ENCODE assay signal across 13 cellular contexts in genomic region chr14:22513066-22513812, GRCh38.
DNase-seq lines count a peak whose midpoint lies in the region; ATAC-seq and TF ChIP-seq lines count a peak whose summit lies in the region.
"Had no signal": no experiment of that assay in that cellular context is flagged by ENCODE, and none has a peak within 500 bp of the region (broad histone marks: within the 10 kb centered on the region; RNA-seq: fewer than 3 reads in every experiment).

No MANE protein-coding gene starts in this region.

- intact Hi-C loops in breast epithelium (cut with DNase I; ENCODE audit: low total_unique reads) (no loop called here), MCF 10A (cut with micrococcal nuclease) (no loop called here), natural killer cell (cut with micrococcal nuclease) (no loop called here), transverse colon (cut with DNase I; ENCODE audit: low total_unique reads) (no loop called here)

- no TSS peak for BruUV-seq in MCF 10A (replicated peaks; lab: Mats Ljungman, UMichigan)

- ATAC-seq in natural killer cell (no peak), omental fat pad (ENCODE audit: low FRiP score) (no peak)
- ATAC-seq: HCT116 had no signal

- H3K4me1 ChIP-seq in breast epithelium = peaks cover 11 to 14% of the 10 kb centered on the region in 2 donors
- peaks cover 9 to 52% (median 34%) of the 10 kb centered on the region in 4 donors for H3K4me1 ChIP-seq in transverse colon

- no peak for TF ChIP-seq POLR2A in breast epithelium (IDR thresholded peaks at IDR 0.05)
- TF ChIP-seq POLR2A in transverse colon (IDR thresholded peaks at IDR 0.05) = no peak

- no peak overlapping the region for H3K4me3 ChIP-seq in breast epithelium
- no peak overlapping the region for H3K4me3 ChIP-seq in transverse colon

- no peak for TF ChIP-seq CTCF in breast epithelium (IDR thresholded peaks at IDR 0.05)
- TF ChIP-seq CTCF in MCF 10A (IDR thresholded peaks at IDR 0.05; ENCODE audit: unreplicated experiment) = no peak
- no peak for TF ChIP-seq CTCF in brain (conservative IDR thresholded peaks at IDR 0.05)
- TF ChIP-seq CTCF in natural killer cell (IDR thresholded peaks at IDR 0.05) = no peak
- no peak for TF ChIP-seq CTCF in transverse colon (IDR thresholded peaks at IDR 0.05)
- TF ChIP-seq CTCF in omental fat pad (IDR thresholded peaks at IDR 0.05) = no peak

- H3K27ac Mint-ChIP-seq in MCF 10A (ENCODE audit: low read depth, unreplicated experiment) (no peak overlapping the region), brain (peak overlapping the region in 4 of 5 experiments; percentile 3 to 66 (median 49)), natural killer cell (peak overlapping the region; percentile 56 to 85)

- CTCF ChIA-PET in MCF 10A (lab: Yijun Ruan, JAX) = interaction anchor here (0.9 to 1.1 kb wide), 2 partner anchors 12 to 44 kb away, joined by 3 to 4 read pairs; no protein-coding TSS in a partner anchor

- H3K27me3 Mint-ChIP-seq in MCF 10A (ENCODE audit: insufficient read depth, unreplicated experiment) = no peaks in the 10 kb centered on the region
- H3K27me3 Mint-ChIP-seq in brain = no peaks in the 10 kb centered on the region
- H3K27me3 Mint-ChIP-seq in natural killer cell (ENCODE audit: low read depth in 2 of 2) = no peaks in the 10 kb centered on the region

- no peak for TF ChIP-seq EP300 in transverse colon (IDR thresholded peaks at IDR 0.05; ENCODE audit: low read depth)

- H3K27me3 ChIP-seq in breast epithelium (no peaks in the 10 kb centered on the region), transverse colon (no peaks in the 10 kb centered on the region)

- POLR2A ChIA-PET in MCF 10A (lab: Yijun Ruan, JAX) = interaction anchor here (0.7 kb wide), 1 partner anchor 1093 kb away, joined by 3 read pairs; no protein-coding TSS in a partner anchor

- H3K4me3 Mint-ChIP-seq in MCF 10A (ENCODE audit: unreplicated experiment) (no peak overlapping the region), brain (no peak overlapping the region), natural killer cell (peak overlapping the region; percentile 69)
- H3K4me3 Mint-ChIP-seq: neural crest cell had no signal

- H3K9me3 ChIP-seq in breast epithelium = no peaks in the 10 kb centered on the region
- H3K9me3 ChIP-seq in transverse colon = no peaks in the 10 kb centered on the region

- H3K27ac ChIP-seq in breast epithelium (peak overlapping the region; percentile 73 to 81), transverse colon (peak overlapping the region; percentile 65 to 70 (median 69))

- H3K36me3 Mint-ChIP-seq in MCF 10A (ENCODE audit: insufficient read depth, unreplicated experiment) (no peaks in the 10 kb centered on the region), brain (no peaks in the 10 kb centered on the region), natural killer cell (peaks cover 9% of the 10 kb centered on the region)

- H3K36me3 ChIP-seq in breast epithelium = no peaks in the 10 kb centered on the region
- H3K36me3 ChIP-seq in transverse colon = no peaks in the 10 kb centered on the region

- H3K9me3 Mint-ChIP-seq in MCF 10A (ENCODE audit: unreplicated experiment) = no peaks in the 10 kb centered on the region
- H3K9me3 Mint-ChIP-seq in brain = no peaks in the 10 kb centered on the region
- H3K9me3 Mint-ChIP-seq in natural killer cell = no peaks in the 10 kb centered on the region
- H3K9me3 Mint-ChIP-seq: neural crest cell had no signal

- in situ Hi-C loops in transverse colon (cut with MboI; ENCODE audit: low pct_ligation_motif_present in 1 of 4, low pct_unique_long_range_greater_than_20kb in 1 of 4, low sequenced_read_pairs in 3 of 4) = no loop called here

- H3K4me1 Mint-ChIP-seq in MCF 10A (ENCODE audit: insufficient read depth, unreplicated experiment) (peaks cover 1% of the 10 kb centered on the region), brain (peaks cover 86% of the 10 kb centered on the region), natural killer cell (peaks cover 56 to 75% of the 10 kb centered on the region in 2 donors)

- DNase-seq in breast epithelium (ENCODE audit: low spot score in 2 of 2) (peak in 1 of 2 donors; percentile 33), MCF 10A (ENCODE audit: unreplicated experiment) (no peak), natural killer cell (no peak), transverse colon (no peak), mesenteric fat pad (ENCODE audit: low spot score) (no peak), omental fat pad (ENCODE audit: low spot score) (no peak), GM03348 (ENCODE audit: low spot score) (no peak)
- DNase-seq: effector CD8-positive, alpha-beta T cell; NCI-H510A treated with DMSO at 0.1 percent for 48 hours; stimulated activated CD4-positive, alpha-beta T cell treated with anti-CD3 and anti-CD28 coated beads, Interleukin-4, amount 100 ng/mL, for 1 hour had no signal

- WGBS in transverse colon (ENCODE audit: low coverage in 1 of 2), 2 donors = 51 to 63% methylated on average over 3 of the region's 3 CpGs
